Comparison of ENCODE assay signal across 8 cellular contexts in the genomic region with DNA sequence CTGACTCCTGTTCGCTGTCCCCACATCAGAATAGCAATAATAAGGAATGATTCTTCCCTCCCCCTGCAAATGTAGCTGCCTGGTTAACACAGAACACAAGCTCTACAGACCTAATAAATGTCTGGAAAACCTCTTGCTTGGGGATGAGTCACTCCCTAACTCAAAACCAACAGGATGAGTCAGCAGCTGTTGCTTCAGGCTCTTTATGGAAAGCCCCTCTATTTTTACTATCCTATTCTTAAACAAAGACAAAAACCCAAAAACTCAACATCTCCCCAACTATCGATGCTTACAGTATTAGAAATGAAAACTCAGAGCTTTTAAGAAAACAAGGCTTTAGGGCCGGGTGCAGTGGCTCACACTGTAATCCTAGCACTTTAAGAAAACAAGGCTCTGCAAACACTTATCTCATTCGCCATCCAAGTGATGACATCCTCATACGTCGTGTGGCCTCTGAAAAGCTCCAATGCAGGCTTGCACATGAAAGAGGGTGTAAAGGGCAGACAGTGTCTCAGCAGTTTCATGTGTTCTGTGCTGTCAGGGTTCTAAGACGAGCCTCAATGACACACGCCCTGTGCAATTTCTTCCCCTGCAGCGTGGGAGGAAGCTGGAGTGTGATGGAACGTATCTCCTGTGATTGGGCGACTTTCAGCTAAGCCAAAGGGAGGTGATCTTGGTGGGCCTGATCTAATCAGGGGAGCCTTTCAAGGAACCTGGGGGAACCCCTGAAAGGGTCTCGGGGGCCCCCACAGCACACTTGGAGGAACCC.
A peak's percentile ranks its signal among the peaks of the same experiment; 100 is the strongest.
DNase-seq lines count a peak whose midpoint lies in the region; ATAC-seq and TF ChIP-seq lines count a peak whose summit lies in the region.

No MANE protein-coding gene starts in this region.

- H3K27ac ChIP-seq in 22Rv1 (peak overlapping the region; percentile 47), endodermal cell (ENCODE audit: low read depth, low read length) (peak overlapping the region; percentile 78)

- intact Hi-C loops in activated CD4-positive, alpha-beta T cell treated with anti-CD3 and anti-CD28 coated beads, Interleukin-2, amount 10 ng/mL, durations not matched to agents 24 days and 14 days (cut with micrococcal nuclease): loop anchor here (1.0 to 2.0 kb wide), 5 partner anchors 15 to 105 kb away; partner anchors contain the start of gene GNA12

- no peaks in the 10 kb centered on the region for H3K4me1 ChIP-seq in endodermal cell (ENCODE audit: control insufficient read depth, insufficient read depth, low read length)

- peaks cover 28% of the 10 kb centered on the region for H3K36me3 Mint-ChIP-seq in activated CD4-positive, alpha-beta T cell treated with anti-CD3 and anti-CD28 coated beads, Interleukin-2, amount 10 ng/mL, durations not matched to agents 24 days and 14 days (ENCODE audit: low read depth)
- peaks cover 50% of the 10 kb centered on the region for H3K36me3 Mint-ChIP-seq in endodermal cell (ENCODE audit: low read depth)
- H3K36me3 Mint-ChIP-seq in naive B cell: peaks cover 28 to 42% of the 10 kb centered on the region in 2 donors
- peaks cover 36% of the 10 kb centered on the region for H3K36me3 Mint-ChIP-seq in stimulated activated naive CD8-positive, alpha-beta T cell treated with anti-CD3 and anti-CD28 coated beads, Interleukin-15, Interleukin-2, amounts not matched to agents 100 ng/mL and 50 ng/mL, for 24 hours (ENCODE audit: low read depth)

- peaks cover 41% of the 10 kb centered on the region for H3K4me1 Mint-ChIP-seq in activated CD4-positive, alpha-beta T cell treated with anti-CD3 and anti-CD28 coated beads, Interleukin-2, amount 10 ng/mL, durations not matched to agents 24 days and 14 days
- H3K4me1 Mint-ChIP-seq in endodermal cell (peaks cover 14% of the 10 kb centered on the region), naive B cell (peaks cover 21 to 33% (median 28%) of the 10 kb centered on the region in 3 donors)
- H3K4me1 Mint-ChIP-seq in stimulated activated naive CD8-positive, alpha-beta T cell treated with anti-CD3 and anti-CD28 coated beads, Interleukin-15, Interleukin-2, amounts not matched to agents 100 ng/mL and 50 ng/mL, for 24 hours (ENCODE audit: low read depth): peaks cover 53% of the 10 kb centered on the region

- peak; percentile 81 for DNase-seq in NCI-H2196 treated with DMSO at 0.1 percent for 48 hours (lab: John Stamatoyannopoulos, UW; ENCODE audit: unreplicated experiment)
- peak; percentile 90 for DNase-seq in activated CD4-positive, alpha-beta T cell treated with anti-CD3 and anti-CD28 coated beads, Interleukin-2, amount 10 ng/mL, durations not matched to agents 24 days and 14 days
- DNase-seq in endodermal cell: no peak
- no peak for DNase-seq in naive B cell

- H3K27me3 ChIP-seq in endodermal cell (ENCODE audit: control insufficient read depth, insufficient read depth, low read length, poor library complexity, severe bottlenecking): no peaks in the 10 kb centered on the region

- H3K9ac ChIP-seq in endodermal cell (ENCODE audit: extremely low read depth, low read length, poor library complexity, severe bottlenecking): no peak overlapping the region

- no peaks in the 10 kb centered on the region for H3K9me3 ChIP-seq in endodermal cell (ENCODE audit: control insufficient read depth, low read length)

- H3K36me3 ChIP-seq in endodermal cell (ENCODE audit: control insufficient read depth, insufficient read depth, low read length): peaks cover 18% of the 10 kb centered on the region

- no peaks in the 10 kb centered on the region for H3K9me3 Mint-ChIP-seq in activated CD4-positive, alpha-beta T cell treated with anti-CD3 and anti-CD28 coated beads, Interleukin-2, amount 10 ng/mL, durations not matched to agents 24 days and 14 days
- H3K9me3 Mint-ChIP-seq in endodermal cell (no peaks in the 10 kb centered on the region), naive B cell (peaks cover 0 to 7% (median 0%) of the 10 kb centered on the region in 7 donors)
- H3K9me3 Mint-ChIP-seq in stimulated activated naive CD8-positive, alpha-beta T cell treated with anti-CD3 and anti-CD28 coated beads, Interleukin-15, Interleukin-2, amounts not matched to agents 100 ng/mL and 50 ng/mL, for 24 hours: peaks cover 5% of the 10 kb centered on the region

- no peaks in the 10 kb centered on the region for H3K27me3 Mint-ChIP-seq in activated CD4-positive, alpha-beta T cell treated with anti-CD3 and anti-CD28 coated beads, Interleukin-2, amount 10 ng/mL, durations not matched to agents 24 days and 14 days
- H3K27me3 Mint-ChIP-seq in endodermal cell (ENCODE audit: insufficient read depth) (no peaks in the 10 kb centered on the region), naive B cell (no peaks in the 10 kb centered on the region)
- no peaks in the 10 kb centered on the region for H3K27me3 Mint-ChIP-seq in stimulated activated naive CD8-positive, alpha-beta T cell treated with anti-CD3 and anti-CD28 coated beads, Interleukin-15, Interleukin-2, amounts not matched to agents 100 ng/mL and 50 ng/mL, for 24 hours

- ATAC-seq in GM18499 (IDR thresholded peaks at IDR 0.05; ENCODE audit: insufficient read depth, unreplicated experiment) (peak; percentile 72), HG02852 (IDR thresholded peaks at IDR 0.05; ENCODE audit: unreplicated experiment) (peak; percentile 77), naive B cell (ENCODE audit: low read depth in 2 of 2) (no peak)

- H3K4me3 ChIP-seq in endodermal cell (ENCODE audit: low read length): no peak overlapping the region

- TF ChIP-seq CTCF in 22Rv1 (IDR thresholded peaks at IDR 0.05) (no peak), endodermal cell (conservative IDR thresholded peaks at IDR 0.05) (no peak)

- WGBS in endodermal cell (ENCODE audit: insufficient coverage in 1 of 2, insufficient read length in 1 of 2), 2 experiments: 83 to 86% methylated on average over 7 to 12 of the region's 12 CpGs

- H3K4me3 Mint-ChIP-seq in activated CD4-positive, alpha-beta T cell treated with anti-CD3 and anti-CD28 coated beads, Interleukin-2, amount 10 ng/mL, durations not matched to agents 24 days and 14 days: peak overlapping the region; percentile 56
- H3K4me3 Mint-ChIP-seq in endodermal cell (no peak overlapping the region), naive B cell (peak overlapping the region in 1 of 8 donors; percentile 64)
- H3K4me3 Mint-ChIP-seq in stimulated activated naive CD8-positive, alpha-beta T cell treated with anti-CD3 and anti-CD28 coated beads, Interleukin-15, Interleukin-2, amounts not matched to agents 100 ng/mL and 50 ng/mL, for 24 hours: peak overlapping the region; percentile 60

- peak overlapping the region; percentile 95 for H3K27ac Mint-ChIP-seq in activated CD4-positive, alpha-beta T cell treated with anti-CD3 and anti-CD28 coated beads, Interleukin-2, amount 10 ng/mL, durations not matched to agents 24 days and 14 days
- H3K27ac Mint-ChIP-seq in endodermal cell (peak overlapping the region; percentile 79), naive B cell (peak overlapping the region in 5 of 6 donors; percentile 20 to 68 (median 46))
- H3K27ac Mint-ChIP-seq in stimulated activated naive CD8-positive, alpha-beta T cell treated with anti-CD3 and anti-CD28 coated beads, Interleukin-15, Interleukin-2, amounts not matched to agents 100 ng/mL and 50 ng/mL, for 24 hours: peak overlapping the region; percentile 95

Comparison
In these comparisons a context has a peak if more than half of its experiments do, and no peak if none do; other contexts are left out.
1. ATAC-seq: peak in GM18499 (single experiment) and HG02852 (single experiment); none in naive B cell (0 of 2).
2. DNase-seq: peak in NCI-H2196 treated with DMSO at 0.1 percent for 48 hours (single experiment) and activated CD4-positive, alpha-beta T cell treated with anti-CD3 and anti-CD28 coated beads, Interleukin-2, amount 10 ng/mL, durations not matched to agents 24 days and 14 days (single experiment); none in endodermal cell (single experiment) and naive B cell (single experiment).
3. Peak in every context shown above with its lines, with median percentiles within 50 percentile points of each other: H3K27ac Mint-ChIP-seq.